In genomic region chr13:97757807-97758206, GRCh38 we compare ENCODE assay signal across 28 cellular contexts.
DNase-seq lines count a peak whose midpoint lies in the region; ATAC-seq and TF ChIP-seq lines count a peak whose summit lies in the region.
"Had no signal": no experiment of that assay in that cellular context is flagged by ENCODE, and none has a peak within 500 bp of the region (broad histone marks: within the 10 kb centered on the region; RNA-seq: fewer than 3 reads in every experiment).

No MANE protein-coding gene starts in this region.

- TF ChIP-seq CTCF in brain microvascular endothelial cell (IDR thresholded peaks at IDR 0.05; ENCODE audit: low read depth, low read length, missing control alignments) (no peak), neural crest cell (conservative IDR thresholded peaks at IDR 0.05) (no peak)

- H3K36me3 Mint-ChIP-seq in neural crest cell (ENCODE audit: low read depth): no peaks in the 10 kb centered on the region
- H3K36me3 Mint-ChIP-seq: stimulated activated effector memory CD8-positive, alpha-beta T cell treated with anti-CD3 and anti-CD28 coated beads, Interleukin-12 subunit alpha, Interleukin-12 subunit beta, amount 100 ng/mL, for 72 hours had no signal

- intact Hi-C loops in Right ventricle myocardium superior (cut with DNase I): no loop called here

- H3K9me3 Mint-ChIP-seq in neural crest cell: no peaks in the 10 kb centered on the region

- no peak overlapping the region for H3K27ac ChIP-seq in brain microvascular endothelial cell
- H3K27ac ChIP-seq: BLaER1, KMS-11, neutrophil, psoas muscle, uterus had no signal

- no peak overlapping the region for H3K4me3 Mint-ChIP-seq in neural crest cell
- H3K4me3 Mint-ChIP-seq: activated CD8-positive, alpha-beta T cell treated with anti-CD3 and anti-CD28 coated beads, Interleukin-2, amount 10 ng/mL, durations not matched to agents 7 days and 5 days; activated naive CD8-positive, alpha-beta T cell treated with anti-CD3 and anti-CD28 coated beads, Interleukin-2, amount 50 U/mL, for 24 hours; stimulated activated effector memory CD8-positive, alpha-beta T cell treated with anti-CD3 and anti-CD28 coated beads, Interleukin-12 subunit alpha, Interleukin-12 subunit beta, amount 100 ng/mL, for 72 hours had no signal

- peak overlapping the region; percentile 30 for H3K27ac Mint-ChIP-seq in neural crest cell (ENCODE audit: unreplicated experiment)
- H3K27ac Mint-ChIP-seq: activated CD8-positive, alpha-beta T cell treated with anti-CD3 and anti-CD28 coated beads, Interleukin-2, amount 10 ng/mL, durations not matched to agents 7 days and 5 days; activated naive CD8-positive, alpha-beta T cell treated with anti-CD3 and anti-CD28 coated beads, Interleukin-2, amount 50 U/mL, for 24 hours; stimulated activated effector memory CD8-positive, alpha-beta T cell treated with anti-CD3 and anti-CD28 coated beads, Interleukin-12 subunit alpha, Interleukin-12 subunit beta, amount 100 ng/mL, for 72 hours had no signal

- DNase-seq in COLO829 (ENCODE audit: low spot score) (peak; percentile 24), brain microvascular endothelial cell (peak; percentile 53), Right ventricle myocardium superior (peak; percentile 75), neural crest cell (ENCODE audit: low read depth, low spot score) (no peak), midbrain (lab: John Stamatoyannopoulos, UW) (no peak), SW480 (ENCODE audit: low spot score) (no peak)
- DNase-seq: ACHN; activated CD4-positive, CD25-positive, alpha-beta regulatory T cell treated with anti-CD3 and anti-CD28 coated beads, Interleukin-2, amount 50 U/mL, for 72 hours; activated CD8-positive, alpha-beta T cell treated with anti-CD3 and anti-CD28 coated beads, Interleukin-2, amount 10 ng/mL, durations not matched to agents 7 days and 5 days; activated gamma-delta T cell treated with Interleukin-2 at 50 U/mL for 16 hours; activated naive CD8-positive, alpha-beta T cell treated with anti-CD3 and anti-CD28 coated beads, Interleukin-2, amount 50 U/mL, for 24 hours; COR-L47; DMS79; foreskin fibroblast; islet precursor cell; mammary epithelial cell; NCI-H1417 treated with DMSO at 0.1 percent for 48 hours; NCI-H2107; NCI-H446 treated with DMSO at 0.1 percent for 48 hours; small intestine; uterus had no signal

- ATAC-seq in Right ventricle myocardium superior (ENCODE audit: poor library complexity) (peak; percentile 95), GM19463 (IDR thresholded peaks at IDR 0.05; ENCODE audit: unreplicated experiment) (no peak), HG03097 (IDR thresholded peaks at IDR 0.05; ENCODE audit: low FRiP score, unreplicated experiment) (no peak)
- ATAC-seq: activated CD8-positive, alpha-beta T cell treated with anti-CD3 and anti-CD28 coated beads, Interleukin-2, amount 10 ng/mL, durations not matched to agents 7 days and 5 days; activated naive CD8-positive, alpha-beta T cell treated with anti-CD3 and anti-CD28 coated beads, Interleukin-2, amount 50 U/mL, for 24 hours; stimulated activated effector memory CD8-positive, alpha-beta T cell treated with anti-CD3 and anti-CD28 coated beads, Interleukin-12 subunit alpha, Interleukin-12 subunit beta, amount 100 ng/mL, for 72 hours had no signal

- no peaks in the 10 kb centered on the region for H3K36me3 ChIP-seq in brain microvascular endothelial cell (replicated peaks)
- H3K36me3 ChIP-seq: BLaER1, neutrophil, uterus had no signal

- H3K27me3 Mint-ChIP-seq in neural crest cell (ENCODE audit: low read depth): peaks cover 7% of the 10 kb centered on the region

- in situ Hi-C loops in brain microvascular endothelial cell (cut with HindIII; ENCODE audit: low pct_ligation_motif_present, low sequenced_read_pairs): no loop called here

- peaks cover 5% of the 10 kb centered on the region for H3K4me1 Mint-ChIP-seq in neural crest cell
- H3K4me1 Mint-ChIP-seq: activated naive CD8-positive, alpha-beta T cell treated with anti-CD3 and anti-CD28 coated beads, Interleukin-2, amount 50 U/mL, for 24 hours; stimulated activated effector memory CD8-positive, alpha-beta T cell treated with anti-CD3 and anti-CD28 coated beads, Interleukin-12 subunit alpha, Interleukin-12 subunit beta, amount 100 ng/mL, for 72 hours had no signal

- H3K4me3 ChIP-seq in brain microvascular endothelial cell (ENCODE audit: low read depth, low read length): no peak overlapping the region
- H3K4me3 ChIP-seq: BLaER1, psoas muscle, uterus had no signal

- H3K27me3 ChIP-seq in brain microvascular endothelial cell (replicated peaks): no peaks in the 10 kb centered on the region
- H3K27me3 ChIP-seq: BLaER1, neutrophil, uterus had no signal

Comparison
In these comparisons a context has a peak if more than half of its experiments do, and no peak if none do; other contexts are left out.
1. DNase-seq: peak in COLO829 (single experiment), brain microvascular endothelial cell (single experiment) and Right ventricle myocardium superior (single experiment); none in neural crest cell (single experiment), midbrain (single experiment) and SW480 (single experiment).